ENCODE assay signal across 21 cellular contexts in genomic region chr6:26260110-26260637, GRCh38.
"Had no signal": no experiment of that assay in that cellular context is flagged by ENCODE, and none has a peak within 500 bp of the region (broad histone marks: within the 10 kb centered on the region; RNA-seq: fewer than 3 reads in every experiment).

No MANE protein-coding gene starts in this region.

- H3K4me3 ChIP-seq: left lung, suprapubic skin had no signal

- H3K9me3 Mint-ChIP-seq: activated CD4-positive, alpha-beta memory T cell treated with anti-CD3 and anti-CD28 coated beads, Interleukin-2, amount 10 ng/mL, durations not matched to agents 7 days and 5 days; activated naive CD8-positive, alpha-beta T cell treated with anti-CD3 and anti-CD28 coated beads, Interleukin-2, amount 50 U/mL, for 24 hours; activated T-helper 2 cell treated with anti-CD3 and anti-CD28 coated beads, Interferon-gamma antibody, Interleukin-2, Interleukin-4, amounts not matched to agents 10 μg/mL and 5 μg/mL and 100 μg/mL, durations not matched to agents 14 hours and 24 hours and 36 hours; brain; mesothelial cell of epicardium; nephron; stimulated activated naive CD8-positive, alpha-beta T cell treated with anti-CD3 and anti-CD28 coated beads, Interleukin-15, amount 100 ng/mL, for 72 hours; T-helper 2 cell treated with Interferon-gamma antibody and Interleukin-4, amounts not matched to agents 5 μg/mL and 100 μg/mL, for 36 hours had no signal

- H3K4me1 ChIP-seq: suprapubic skin had no signal

- H3K4me1 Mint-ChIP-seq: activated CD4-positive, alpha-beta T cell treated with anti-CD3 and anti-CD28 coated beads for 36 hours; activated naive CD8-positive, alpha-beta T cell treated with anti-CD3 and anti-CD28 coated beads, Interleukin-2, amount 50 U/mL, for 24 hours had no signal

- H3K9me3 ChIP-seq: left lung, suprapubic skin had no signal

- H3K27ac Mint-ChIP-seq: activated CD4-positive, alpha-beta memory T cell treated with anti-CD3 and anti-CD28 coated beads, Interleukin-2, amount 10 ng/mL, durations not matched to agents 7 days and 5 days; activated CD4-positive, alpha-beta T cell treated with anti-CD3 and anti-CD28 coated beads for 36 hours; activated naive CD8-positive, alpha-beta T cell treated with anti-CD3 and anti-CD28 coated beads, Interleukin-2, amount 50 U/mL, for 24 hours; activated T-helper 2 cell treated with anti-CD3 and anti-CD28 coated beads, Interferon-gamma antibody, Interleukin-2, Interleukin-4, amounts not matched to agents 10 μg/mL and 5 μg/mL and 100 μg/mL, durations not matched to agents 14 hours and 24 hours and 36 hours; T-helper 2 cell treated with Interferon-gamma antibody and Interleukin-4, amounts not matched to agents 5 μg/mL and 100 μg/mL, for 36 hours had no signal

- H3K27ac ChIP-seq: left lung, suprapubic skin had no signal

- H3K36me3 Mint-ChIP-seq: brain, mesothelial cell of epicardium had no signal

- H3K4me3 Mint-ChIP-seq: activated CD4-positive, alpha-beta memory T cell treated with anti-CD3 and anti-CD28 coated beads, Interleukin-2, amount 10 ng/mL, durations not matched to agents 7 days and 5 days; activated CD4-positive, alpha-beta T cell treated with anti-CD3 and anti-CD28 coated beads for 36 hours; activated naive CD8-positive, alpha-beta T cell treated with anti-CD3 and anti-CD28 coated beads, Interleukin-2, amount 50 U/mL, for 24 hours; mesothelial cell of epicardium; nephron; stimulated activated naive CD8-positive, alpha-beta T cell treated with anti-CD3 and anti-CD28 coated beads, Interleukin-15, amount 100 ng/mL, for 72 hours; T-helper 2 cell treated with Interferon-gamma antibody and Interleukin-4, amounts not matched to agents 5 μg/mL and 100 μg/mL, for 36 hours had no signal

- ATAC-seq: activated CD4-positive, alpha-beta T cell treated with anti-CD3 and anti-CD28 coated beads for 36 hours; activated naive CD8-positive, alpha-beta T cell treated with anti-CD3 and anti-CD28 coated beads, Interleukin-2, amount 50 U/mL, for 24 hours; left lung; stimulated activated naive CD8-positive, alpha-beta T cell treated with anti-CD3 and anti-CD28 coated beads, Interleukin-15, amount 100 ng/mL, for 72 hours had no signal

- H3K27me3 Mint-ChIP-seq: activated CD4-positive, alpha-beta memory T cell treated with anti-CD3 and anti-CD28 coated beads, Interleukin-2, amount 10 ng/mL, durations not matched to agents 7 days and 5 days; activated CD4-positive, alpha-beta T cell treated with anti-CD3 and anti-CD28 coated beads for 36 hours; activated naive CD8-positive, alpha-beta T cell treated with anti-CD3 and anti-CD28 coated beads, Interleukin-2, amount 50 U/mL, for 24 hours; brain; stimulated activated naive CD8-positive, alpha-beta T cell treated with anti-CD3 and anti-CD28 coated beads, Interleukin-15, amount 100 ng/mL, for 72 hours had no signal

- FAIRE-seq: endometrium, frontal cortex, kidney, TTC549 had no signal

- DNase-seq: activated CD4-positive, alpha-beta memory T cell treated with anti-CD3 and anti-CD28 coated beads, Interleukin-2, amount 10 ng/mL, durations not matched to agents 7 days and 5 days; activated CD4-positive, alpha-beta T cell treated with anti-CD3 and anti-CD28 coated beads for 36 hours; activated naive CD4-positive, alpha-beta T cell treated with Interleukin-2 at 50 U/mL for 16 hours; activated naive CD8-positive, alpha-beta T cell treated with anti-CD3 and anti-CD28 coated beads, Interleukin-2, amount 50 U/mL, for 24 hours; activated T-cell treated with anti-CD3 and anti-CD28 coated beads, Interleukin-2, amount 50 U/mL, for 1 hour; anterior cingulate cortex; caudate nucleus; head of caudate nucleus; kidney; left lung; stimulated activated naive CD8-positive, alpha-beta T cell treated with anti-CD3 and anti-CD28 coated beads, Interleukin-15, amount 100 ng/mL, for 72 hours; trophoblast cell had no signal

- H3K36me3 ChIP-seq: left lung, suprapubic skin had no signal
